ENCODE assay signal across 17 cellular contexts in genomic region chr19:40461669-40462221, GRCh38. TPM values are rescaled to one million over a fixed set of nuclear protein-coding genes. Genes with fewer than 3 reads are reported as not detected.
DNase-seq lines count a peak whose midpoint lies in the region; ATAC-seq and TF ChIP-seq lines count a peak whose summit lies in the region.
"Had no signal": no experiment of that assay in that cellular context is flagged by ENCODE, and none has a peak within 500 bp of the region (broad histone marks: within the 10 kb centered on the region; RNA-seq: fewer than 3 reads in every experiment).

No MANE protein-coding gene starts in this region.

- DNase-seq in SIG-M5 treated with dmso at 0.1 percent for 504 hours (lab: John Stamatoyannopoulos, UW; ENCODE audit: unreplicated experiment) (peak; percentile 87), SIG-M5 (lab: John Stamatoyannopoulos, UW) (no peak), SKM-1 treated with dmso at 0.1 percent for 144 hours (lab: John Stamatoyannopoulos, UW; ENCODE audit: unreplicated experiment) (peak; percentile 84), left lobe of liver (ENCODE audit: low spot score) (peak; percentile 65), testis (peak; percentile 26), esophagus muscularis mucosa (ENCODE audit: extremely low spot score) (no peak), NCI-H446 (lab: John Stamatoyannopoulos, UW) (no peak), NCI-H2081 treated with DMSO at 0.1 percent for 48 hours (lab: John Stamatoyannopoulos, UW) (no peak)
- DNase-seq: 8988T; activated CD4-positive, alpha-beta T cell treated with anti-CD3 and anti-CD28 coated beads, Interleukin-2, amount 50 U/mL, for 48 hours; activated gamma-delta T cell treated with Interleukin-2 at 50 U/mL for 16 hours; effector memory CD4-positive, alpha-beta T cell; GM23248; NCI-H1417 treated with DMSO at 0.1 percent for 48 hours; nephron progenitor cell; stimulated activated CD4-positive, alpha-beta T cell treated with anti-CD3 and anti-CD28 coated beads, Interleukin-12 subunit alpha, Interleukin-12 subunit beta, amount 100 ng/mL, for 4 hours had no signal

- H3K27me3 ChIP-seq in testis (no peaks in the 10 kb centered on the region), esophagus muscularis mucosa (no peaks in the 10 kb centered on the region)
- H3K27me3 ChIP-seq: body of pancreas had no signal

- TF ChIP-seq CTCF in testis (IDR thresholded peaks at IDR 0.05) (no peak), esophagus muscularis mucosa (IDR thresholded peaks at IDR 0.05) (no peak)

- ATAC-seq in left lobe of liver, result peak; percentile 14
- ATAC-seq: body of pancreas had no signal

- H3K4me3 ChIP-seq in testis (no peak overlapping the region), esophagus muscularis mucosa (no peak overlapping the region)
- H3K4me3 ChIP-seq: body of pancreas, GM23248 had no signal

- intact Hi-C loops in testis (cut with DNase I; ENCODE audit: low total_unique reads), result no loop called here
- intact Hi-C loops in esophagus muscularis mucosa (cut with DNase I), result no loop called here

- 63 to 77% methylated on average over 4 to 7 of the region's 7 CpGs for WGBS in testis, 2 donors
- 63% methylated on average over 5 of the region's 7 CpGs for WGBS in esophagus muscularis mucosa

- H3K36me3 ChIP-seq in testis (ENCODE audit: low read depth, missing control alignments), result no peaks in the 10 kb centered on the region
- peaks cover 15 to 26% (median 20%) of the 10 kb centered on the region in 4 donors for H3K36me3 ChIP-seq in esophagus muscularis mucosa

- TF ChIP-seq POLR2A in testis (IDR thresholded peaks at IDR 0.05) (no peak), esophagus muscularis mucosa (IDR thresholded peaks at IDR 0.05; ENCODE audit: low read depth) (no peak)

- H3K4me1 ChIP-seq in testis, result peaks cover 21% of the 10 kb centered on the region
- H3K4me1 ChIP-seq in esophagus muscularis mucosa, result peaks cover 24 to 43% (median 39%) of the 10 kb centered on the region in 4 donors

- H3K9me3 ChIP-seq in testis (no peaks in the 10 kb centered on the region), esophagus muscularis mucosa (no peaks in the 10 kb centered on the region)
- H3K9me3 ChIP-seq: body of pancreas had no signal

- no peak for TF ChIP-seq EP300 in esophagus muscularis mucosa (IDR thresholded peaks at IDR 0.05)

- no peak overlapping the region for H3K27ac ChIP-seq in testis
- H3K27ac ChIP-seq in esophagus muscularis mucosa (replicated peaks in 1 of 4), result peak overlapping the region in 2 of 4 donors; percentile 7 to 94
- H3K27ac ChIP-seq: GM23248 had no signal

RNA-seq across cellular contexts. Expression of gene BLVRB, which starts 3.8 kb away (rescaled TPM):
- 149 TPM for total RNA-seq in left lobe of liver
- total RNA-seq in testis, result 10 to 100 TPM; 25.0 to 43.3 TPM
- polyA plus RNA-seq in testis (ENCODE audit: insufficient read depth, low read depth, low replicate concordance), result 36.8 TPM
- 100 to 1,000 TPM; 159 to 223 (median 194) TPM for total RNA-seq in esophagus muscularis mucosa

RNA-seq across cellular contexts. Expression of gene SPTBN4, which starts 5.1 kb away (rescaled TPM):
- total RNA-seq in left lobe of liver (1.2 TPM), testis (10 to 100 TPM; 18.3 to 27.9 TPM), esophagus muscularis mucosa (1 to 10 TPM; 2.1 to 6.4 (median 5.8) TPM)
- polyA plus RNA-seq in testis (ENCODE audit: insufficient read depth, low read depth, low replicate concordance), result 7.2 TPM

RNA-seq across cellular contexts. Expression of gene SERTAD3, which starts 17.6 kb away (rescaled TPM):
- total RNA-seq in left lobe of liver, result 11.9 TPM
- 10 to 100 TPM; 24.3 to 33.9 TPM for total RNA-seq in testis
- polyA plus RNA-seq in testis (ENCODE audit: insufficient read depth, low read depth, low replicate concordance), result 22.4 TPM
- 10 to 100 TPM; 18.3 to 47.2 (median 37.8) TPM for total RNA-seq in esophagus muscularis mucosa

RNA-seq across cellular contexts. Expression of gene SERTAD1, which starts 36.0 kb away (rescaled TPM):
- total RNA-seq in left lobe of liver (4.7 TPM), testis (10 to 100 TPM in 1 of 2 donors, 1 to 10 TPM in 1; 8.6 to 10.9 TPM), esophagus muscularis mucosa (10 to 100 TPM; 13.7 to 73.1 (median 22.5) TPM)
- 8.3 TPM for polyA plus RNA-seq in testis (ENCODE audit: insufficient read depth, low read depth, low replicate concordance)

RNA-seq across cellular contexts. Expression of gene PRX, which starts 48.6 kb away (rescaled TPM):
- total RNA-seq in left lobe of liver (0.70 TPM), testis (1 to 10 TPM; 4.9 to 5.1 TPM), esophagus muscularis mucosa (10 to 100 TPM in 2 of 4 donors, 1 to 10 TPM in 2; 5.8 to 12.4 (median 8.8) TPM)
- 3.6 TPM for polyA plus RNA-seq in testis (ENCODE audit: insufficient read depth, low read depth, low replicate concordance)

Comparison
In these comparisons a context has a peak if more than half of its experiments do, and no peak if none do; other contexts are left out.
1. DNase-seq: peak in SIG-M5 treated with dmso at 0.1 percent for 504 hours (single experiment), SKM-1 treated with dmso at 0.1 percent for 144 hours (single experiment), left lobe of liver (single experiment) and testis (single experiment); none in SIG-M5 (single experiment), esophagus muscularis mucosa (single experiment), NCI-H446 (0 of 2) and NCI-H2081 treated with DMSO at 0.1 percent for 48 hours (single experiment).